ENCODE assay signal across 23 cellular contexts in the genomic region with DNA sequence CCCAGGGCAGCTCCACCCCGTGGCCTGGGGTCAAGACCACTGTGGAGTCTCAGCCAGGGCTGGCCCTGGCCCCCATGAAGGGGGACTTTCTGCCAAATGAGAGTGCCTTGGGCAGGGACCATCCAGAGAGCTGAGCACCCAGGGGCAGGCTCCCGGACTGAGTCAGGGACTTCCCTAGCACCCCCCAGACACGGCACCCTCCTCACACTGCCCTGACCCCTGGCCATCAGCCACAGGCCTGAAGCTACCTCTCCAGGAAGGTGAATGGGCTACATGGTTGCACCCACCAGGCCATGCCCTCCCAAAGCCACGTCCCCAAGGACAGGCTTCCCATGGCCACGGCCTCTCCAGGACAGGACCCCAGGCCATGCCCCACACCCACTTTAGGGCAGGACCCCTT. TPM values are rescaled to one million over a fixed set of nuclear protein-coding genes. Genes with fewer than 3 reads are reported as not detected.
DNase-seq lines count a peak whose midpoint lies in the region; ATAC-seq and TF ChIP-seq lines count a peak whose summit lies in the region.
"Had no signal": no experiment of that assay in that cellular context is flagged by ENCODE, and none has a peak within 500 bp of the region (broad histone marks: within the 10 kb centered on the region; RNA-seq: fewer than 3 reads in every experiment).

No MANE protein-coding gene starts in this region.

- H3K56ac ChIP-seq in IMR-90 (ENCODE audit: extremely low read depth, insufficient read depth, low read length) = no peak overlapping the region

- H2AFZ ChIP-seq in IMR-90 (replicated peaks; ENCODE audit: low read length, poor library complexity) (no peak overlapping the region), mesenchymal stem cell (ENCODE audit: low read depth, low read length) (no peak overlapping the region)
- H2AFZ ChIP-seq: GM23248 had no signal

- H4K8ac ChIP-seq in IMR-90 (ENCODE audit: low read depth in 2 of 2, low read length in 2 of 2) (no peak overlapping the region), mesenchymal stem cell (ENCODE audit: low read length) (no peak overlapping the region)

- H3K14ac ChIP-seq in IMR-90 (replicated peaks; ENCODE audit: low read depth, low read length) = no peak overlapping the region
- no peak overlapping the region for H3K14ac ChIP-seq in mesenchymal stem cell (ENCODE audit: low read length in 2 of 2)

- H3K4ac ChIP-seq in IMR-90 (ENCODE audit: low read depth, low read length) (no peak overlapping the region), mesenchymal stem cell (ENCODE audit: low read depth in 1 of 2, low read length in 2 of 2) (no peak overlapping the region)

- H3K27ac Mint-ChIP-seq in CD4-positive, alpha-beta memory T cell = no peak overlapping the region
- H3K27ac Mint-ChIP-seq: CD8-positive, alpha-beta T cell; H9 had no signal

- dilution Hi-C loops in IMR-90 (cut with HindIII; ENCODE audit: low sequenced_read_pairs, unreplicated experiment) = no loop called here

- intact Hi-C loops in right cardiac atrium (cut with DNase I) (no loop called here), Right ventricle myocardium inferior (cut with DNase I) (no loop called here), IMR-90 (cut with micrococcal nuclease) (no loop called here)
- intact Hi-C loops in CD4-positive, alpha-beta memory T cell (cut with micrococcal nuclease) = no loop called here

- H3K18ac ChIP-seq in IMR-90 (ENCODE audit: low read depth, low read length) (no peak overlapping the region), mesenchymal stem cell (ENCODE audit: low read depth in 1 of 2, low read length in 2 of 2) (no peak overlapping the region)

- BruUV-seq in IMR-90 (replicated peaks; lab: Mats Ljungman, UMichigan) = no TSS peak

- H3K9me1 ChIP-seq in IMR-90 (ENCODE audit: insufficient read depth, low read length) = no peaks in the 10 kb centered on the region

- no peak overlapping the region for H3K4me2 ChIP-seq in IMR-90 (ENCODE audit: low read depth, low read length)
- no peak overlapping the region for H3K4me2 ChIP-seq in mesenchymal stem cell (ENCODE audit: low read length, poor library complexity, severe bottlenecking)
- H3K4me2 ChIP-seq: A549 had no signal

- no peak overlapping the region for H2BK12ac ChIP-seq in mesenchymal stem cell (ENCODE audit: low read length in 2 of 2)

- H2AK5ac ChIP-seq in IMR-90 (ENCODE audit: low read depth, low read length) = no peak overlapping the region
- H2AK5ac ChIP-seq in mesenchymal stem cell (ENCODE audit: low read length, severe bottlenecking) = no peak overlapping the region

- no peak overlapping the region for H2BK15ac ChIP-seq in IMR-90 (ENCODE audit: low read depth, low read length)
- no peak overlapping the region for H2BK15ac ChIP-seq in mesenchymal stem cell (ENCODE audit: low read depth, poor library complexity, severe bottlenecking)

- 81% methylated on average over 5 of the region's 5 CpGs for WGBS in right cardiac atrium
- WGBS in IMR-90 (ENCODE audit: extremely low coverage in 2 of 2, insufficient read length in 1 of 2), 2 experiments = 22% methylated on average over 3 of the region's 5 CpGs; no CpG with 5 or more reads in 1 of the 2 experiments
- WGBS in mesenchymal stem cell = 85% methylated on average over 5 of the region's 5 CpGs

- H2BK120ac ChIP-seq in IMR-90 (ENCODE audit: low read depth, low read length) (no peak overlapping the region), mesenchymal stem cell (ENCODE audit: low read depth, low read length) (no peak overlapping the region)

- no peak overlapping the region for H3K27ac ChIP-seq in right cardiac atrium (ENCODE audit: low read length)
- no peak overlapping the region for H3K27ac ChIP-seq in IMR-90 (ENCODE audit: insufficient read depth, low read length)
- no peak overlapping the region for H3K27ac ChIP-seq in mesenchymal stem cell (ENCODE audit: low read length, poor library complexity, severe bottlenecking)
- no peak overlapping the region for H3K27ac ChIP-seq in CD4-positive, alpha-beta memory T cell (ENCODE audit: low read depth, low read length)
- H3K27ac ChIP-seq: A549, GM23248 had no signal

- no peaks in the 10 kb centered on the region for H3K4me1 Mint-ChIP-seq in CD4-positive, alpha-beta memory T cell

- no peaks in the 10 kb centered on the region for H3K9me3 Mint-ChIP-seq in CD4-positive, alpha-beta memory T cell
- H3K9me3 Mint-ChIP-seq: CD8-positive, alpha-beta T cell; H9 had no signal

- H3K9me3 ChIP-seq in right cardiac atrium (ENCODE audit: control insufficient read depth, low read length) (no peaks in the 10 kb centered on the region), IMR-90 (ENCODE audit: control insufficient read depth, insufficient read depth, low read length) (no peaks in the 10 kb centered on the region; the same call in 1 of the 2 replicates), mesenchymal stem cell (ENCODE audit: control insufficient read depth, low read length) (no peaks in the 10 kb centered on the region)
- H3K9me3 ChIP-seq in CD4-positive, alpha-beta memory T cell (ENCODE audit: control insufficient read depth in 1 of 2, low read length in 2 of 2) = no peaks in the 10 kb centered on the region
- H3K9me3 ChIP-seq: A549, Caco-2 had no signal

- peaks cover 0 to 2% of the 10 kb centered on the region in 2 donors for H3K27me3 Mint-ChIP-seq in CD4-positive, alpha-beta memory T cell

- no peaks in the 10 kb centered on the region for H3K36me3 Mint-ChIP-seq in CD4-positive, alpha-beta memory T cell
- H3K36me3 Mint-ChIP-seq: CD8-positive, alpha-beta T cell had no signal

- H3K4me1 ChIP-seq in right cardiac atrium (ENCODE audit: control insufficient read depth, insufficient read depth, low read length) = no peaks in the 10 kb centered on the region
- no peaks in the 10 kb centered on the region for H3K4me1 ChIP-seq in IMR-90 (ENCODE audit: control insufficient read depth, insufficient read depth, low read length)
- H3K4me1 ChIP-seq in mesenchymal stem cell (ENCODE audit: control insufficient read depth, insufficient read depth, low read depth, low read length) = peaks cover 6% of the 10 kb centered on the region
- H3K4me1 ChIP-seq in CD4-positive, alpha-beta memory T cell (ENCODE audit: insufficient read depth, low read length) = no peaks in the 10 kb centered on the region
- H3K4me1 ChIP-seq: A549 had no signal

- TF ChIP-seq RAD21 in IMR-90 (IDR thresholded peaks at IDR 0.05; ENCODE audit: low read length) = no peak

- H2BK20ac ChIP-seq in IMR-90 (ENCODE audit: low read depth, low read length) = no peak overlapping the region

- no peak for TF ChIP-seq POLR2A in IMR-90 (IDR thresholded peaks at IDR 0.05; ENCODE audit: low read depth, low read length)

- peak in 2 of 3 donors; percentile 14 to 16 for DNase-seq in right cardiac atrium
- DNase-seq in Right ventricle myocardium inferior (ENCODE audit: missing footprints) = no peak
- DNase-seq in IMR-90 = no peak
- DNase-seq in mesenchymal stem cell = no peak
- DNase-seq in NCI-H748 (lab: John Stamatoyannopoulos, UW; ENCODE audit: unreplicated experiment) = no peak
- DNase-seq in CD4-positive, alpha-beta memory T cell = no peak
- no peak for DNase-seq in OCI-M2 (lab: John Stamatoyannopoulos, UW; ENCODE audit: unreplicated experiment)
- DNase-seq: 8988T; ACHN; AML-193; C1 segment of cervical spinal cord; Caco-2; CD8-positive, alpha-beta T cell; DMS153; EL; GDM1; GM23248; H9 had no signal

- ATAC-seq in right cardiac atrium = no peak
- no peak for ATAC-seq in Right ventricle myocardium inferior
- ATAC-seq in IMR-90 (ENCODE audit: low read depth) = no peak
- ATAC-seq: A549; CD8-positive, alpha-beta T cell; GM12878; HCT116 had no signal

- no peaks in the 10 kb centered on the region for H4K20me1 ChIP-seq in IMR-90 (ENCODE audit: insufficient read depth, low read length)

- peak overlapping the region; percentile 42 for H2AK9ac ChIP-seq in IMR-90 (replicated peaks; ENCODE audit: low read depth, low read length, poor library complexity)

- no peak for TF ChIP-seq CTCF in IMR-90 (conservative IDR thresholded peaks at IDR 0.05; ENCODE audit: low read depth, low read length)

- CTCF ChIA-PET in IMR-90 (lab: Yijun Ruan, JAX) = no interaction called here
- CTCF ChIA-PET in CD4-positive, alpha-beta memory T cell (lab: Charles Lee; ENCODE audit: partially characterized antibody) = no interaction called here

- H2BK5ac ChIP-seq in IMR-90 (ENCODE audit: low read depth, low read length, poor library complexity, severe bottlenecking) = no peak overlapping the region
- H2BK5ac ChIP-seq in mesenchymal stem cell (ENCODE audit: low read depth, low read length, poor library complexity, severe bottlenecking) = no peak overlapping the region

- no peak overlapping the region for H3K23ac ChIP-seq in IMR-90 (ENCODE audit: low read depth, low read length)
- H3K23ac ChIP-seq in mesenchymal stem cell (ENCODE audit: low read length in 2 of 2) = no peak overlapping the region

- in situ Hi-C loops in IMR-90 (cut with MboI; ENCODE audit: low sequenced_read_pairs) = no loop called here

- H3K27me3 ChIP-seq in right cardiac atrium (ENCODE audit: control insufficient read depth, insufficient read depth) = no peaks in the 10 kb centered on the region
- H3K27me3 ChIP-seq in IMR-90 (ENCODE audit: control insufficient read depth, insufficient read depth, low read length) = peaks cover 37% of the 10 kb centered on the region
- peaks cover 3 to 55% of the 10 kb centered on the region in 2 experiments for H3K27me3 ChIP-seq in mesenchymal stem cell (ENCODE audit: control insufficient read depth in 1 of 2, insufficient read depth in 1 of 2, low read length in 2 of 2)
- no peaks in the 10 kb centered on the region for H3K27me3 ChIP-seq in CD4-positive, alpha-beta memory T cell (ENCODE audit: insufficient read depth, low read length)

- H3K36me3 ChIP-seq in IMR-90 (ENCODE audit: control insufficient read depth, insufficient read depth, low read length) (no peaks in the 10 kb centered on the region), mesenchymal stem cell (ENCODE audit: control insufficient read depth in 1 of 2, insufficient read depth in 2 of 2, low read depth in 1 of 2, low read length in 2 of 2) (no peaks in the 10 kb centered on the region)
- no peaks in the 10 kb centered on the region for H3K36me3 ChIP-seq in CD4-positive, alpha-beta memory T cell (ENCODE audit: insufficient read depth, low read length)

- no peaks in the 10 kb centered on the region for H3K79me1 ChIP-seq in IMR-90 (ENCODE audit: low read depth in 1 of 2, low read length in 2 of 2)
- H3K79me1 ChIP-seq in mesenchymal stem cell (replicated peaks; ENCODE audit: low read length, poor library complexity, severe bottlenecking) = no peaks in the 10 kb centered on the region

- H3K4me3 ChIP-seq in right cardiac atrium (ENCODE audit: low read length) (no peak overlapping the region), IMR-90 (ENCODE audit: insufficient read depth, low read depth, low read length) (no peak overlapping the region), mesenchymal stem cell (ENCODE audit: insufficient read depth in 1 of 2, low read depth in 1 of 2, low read length in 2 of 2) (no peak overlapping the region)
- H3K4me3 ChIP-seq in CD4-positive, alpha-beta memory T cell (ENCODE audit: low read length in 2 of 2) = no peak overlapping the region
- H3K4me3 ChIP-seq: A549, GM12878, GM23248 had no signal

- POLR2A ChIA-PET in IMR-90 (lab: Charles Lee; ENCODE audit: unreplicated experiment) = no interaction called here
- POLR2A ChIA-PET in CD4-positive, alpha-beta memory T cell (lab: Charles Lee; ENCODE audit: partially characterized antibody) = no interaction called here

- H3K9ac ChIP-seq in IMR-90 (ENCODE audit: low read depth, low read length) = no peak overlapping the region
- no peak overlapping the region for H3K9ac ChIP-seq in mesenchymal stem cell (ENCODE audit: low read length)
- H3K9ac ChIP-seq: GM23248 had no signal

- H4K91ac ChIP-seq in IMR-90 (ENCODE audit: insufficient read depth, low read depth, low read length) (no peak overlapping the region), mesenchymal stem cell (ENCODE audit: low read length) (peak overlapping the region; percentile 14)

- no peak overlapping the region for H4K5ac ChIP-seq in IMR-90 (ENCODE audit: low read depth, low read length)

- H3K4me3 Mint-ChIP-seq in CD4-positive, alpha-beta memory T cell = no peak overlapping the region
- H3K4me3 Mint-ChIP-seq: CD8-positive, alpha-beta T cell; H9 had no signal

RNA-seq across cellular contexts. Expression of gene CCDC187, which starts 9.5 kb away (rescaled TPM):
- total RNA-seq in right cardiac atrium (not detected), Right ventricle myocardium inferior (not detected), IMR-90 (2012; rRNA removed) (not detected in 2 replicates)
- polyA plus RNA-seq in right cardiac atrium (not detected), IMR-90 (2012; rRNA removed) (not detected in 2 replicates)
- polyA plus RNA-seq in IMR-90 (2012; cell fraction: cytosol; rRNA removed) = not detected in 2 replicates
- not detected in 2 replicates for polyA plus RNA-seq in IMR-90 (2012; cell fraction: nucleus; rRNA removed; ENCODE audit: low replicate concordance)
- polyA plus RNA-seq in mesenchymal stem cell (2013, experiment 1 of 2) = under 0.01 TPM
- not detected for polyA plus RNA-seq in mesenchymal stem cell (2013, experiment 2 of 2)
- not detected for total RNA-seq in CD4-positive, alpha-beta memory T cell
- polyA plus RNA-seq in CD4-positive, alpha-beta memory T cell = not detected
- total RNA-seq: GM23248, H4 had no signal
- polyA plus RNA-seq: BJ, GM23248 had no signal

RNA-seq across cellular contexts. Expression of gene GPSM1, which starts 32.9 kb away (rescaled TPM):
- 10 to 100 TPM; 46.3 to 90.6 (median 71.6) TPM for total RNA-seq in right cardiac atrium
- 73.3 TPM for polyA plus RNA-seq in right cardiac atrium
- 48.6 TPM for total RNA-seq in Right ventricle myocardium inferior
- total RNA-seq in IMR-90 (2012; rRNA removed) = 28.7 and 29.7 TPM in 2 replicates
- polyA plus RNA-seq in IMR-90 (2012; rRNA removed) = 71.2 and 91.4 TPM in 2 replicates
- 45.5 and 87.8 TPM in 2 replicates for polyA plus RNA-seq in IMR-90 (2012; cell fraction: cytosol; rRNA removed)
- polyA plus RNA-seq in IMR-90 (2012; cell fraction: nucleus; rRNA removed; ENCODE audit: low replicate concordance) = 297 and 693 TPM in 2 replicates
- polyA plus RNA-seq in mesenchymal stem cell (2013, experiment 1 of 2) = 37.1 TPM
- 35.2 TPM for polyA plus RNA-seq in mesenchymal stem cell (2013, experiment 2 of 2)
- 1 to 10 TPM; 7.6 to 8.1 TPM for total RNA-seq in CD4-positive, alpha-beta memory T cell
- 1 to 10 TPM in 1 of 2 donors, under 1 TPM in 1; 0.78 to 1.6 TPM for polyA plus RNA-seq in CD4-positive, alpha-beta memory T cell

RNA-seq across cellular contexts. Expression of gene QSOX2, which starts 48.8 kb away (rescaled TPM):
- total RNA-seq in right cardiac atrium (1 to 10 TPM; 5.3 to 9.0 (median 7.5) TPM), Right ventricle myocardium inferior (8.3 TPM), IMR-90 (2012; rRNA removed) (5.0 and 5.9 TPM in 2 replicates)
- polyA plus RNA-seq in right cardiac atrium (4.5 TPM), IMR-90 (2012; rRNA removed) (12.7 and 12.9 TPM in 2 replicates)
- 9.2 and 16.0 TPM in 2 replicates for polyA plus RNA-seq in IMR-90 (2012; cell fraction: cytosol; rRNA removed)
- 18.3 and 24.7 TPM in 2 replicates for polyA plus RNA-seq in IMR-90 (2012; cell fraction: nucleus; rRNA removed; ENCODE audit: low replicate concordance)
- polyA plus RNA-seq in mesenchymal stem cell (2013, experiment 1 of 2) = 9.6 TPM
- 9.8 TPM for polyA plus RNA-seq in mesenchymal stem cell (2013, experiment 2 of 2)
- 10 to 100 TPM; 14.8 to 15.0 TPM for total RNA-seq in CD4-positive, alpha-beta memory T cell
- under 1 TPM; 0.35 to 0.87 TPM for polyA plus RNA-seq in CD4-positive, alpha-beta memory T cell

Comparison
In these comparisons a context has a peak if more than half of its experiments do, and no peak if none do; other contexts are left out.
1. DNase-seq: peak in right cardiac atrium (2 of 3); none in Right ventricle myocardium inferior (single experiment), IMR-90 (single experiment), mesenchymal stem cell (single experiment), NCI-H748 (single experiment), CD4-positive, alpha-beta memory T cell (0 of 5) and OCI-M2 (single experiment).